Comparison of ENCODE assay signal across 19 cellular contexts in genomic region chr16:57427307-57427706, GRCh38. TPM values are rescaled to one million over a fixed set of nuclear protein-coding genes. Genes with fewer than 3 reads are reported as not detected.
"Had no signal": no experiment of that assay in that cellular context is flagged by ENCODE, and none has a peak within 500 bp of the region (broad histone marks: within the 10 kb centered on the region; RNA-seq: fewer than 3 reads in every experiment).

No MANE protein-coding gene starts in this region.

- ATAC-seq: left lobe of liver; stimulated activated naive B cell treated with anti-CD40 and anti-IgM and Interleukin-4, amounts not matched to agents 10 μg/mL and 1 μg/mL and 100 μg/mL, for 72 hours had no signal

- H3K27ac Mint-ChIP-seq: activated naive CD4-positive, alpha-beta T cell treated with anti-CD3 and anti-CD28 coated beads, Interleukin-2, amount 50 U/mL, for 24 hours; activated T-cell treated with anti-CD3 and anti-CD28 coated beads, Interleukin-2, amount 50 U/mL, for 24 hours; stimulated activated naive B cell treated with anti-CD40 and anti-IgM and Interleukin-4, amounts not matched to agents 10 μg/mL and 1 μg/mL and 100 μg/mL, for 72 hours had no signal

- H3K9me3 Mint-ChIP-seq: activated naive CD4-positive, alpha-beta T cell treated with anti-CD3 and anti-CD28 coated beads, Interleukin-2, amount 50 U/mL, for 24 hours; activated T-cell treated with anti-CD3 and anti-CD28 coated beads, Interleukin-2, amount 50 U/mL, for 24 hours; stimulated activated naive B cell treated with anti-CD40 and anti-IgM and Interleukin-4, amounts not matched to agents 10 μg/mL and 1 μg/mL and 100 μg/mL, for 72 hours had no signal

- H3K27me3 Mint-ChIP-seq: activated naive CD4-positive, alpha-beta T cell treated with anti-CD3 and anti-CD28 coated beads, Interleukin-2, amount 50 U/mL, for 24 hours; activated T-cell treated with anti-CD3 and anti-CD28 coated beads, Interleukin-2, amount 50 U/mL, for 24 hours; stimulated activated naive B cell treated with anti-CD40 and anti-IgM and Interleukin-4, amounts not matched to agents 10 μg/mL and 1 μg/mL and 100 μg/mL, for 72 hours had no signal

- H3K27ac ChIP-seq: coronary artery, esophagus muscularis mucosa, hepatocyte, transverse colon, vagina had no signal

- H3K27me3 ChIP-seq: esophagus muscularis mucosa, hepatocyte, transverse colon, vagina had no signal

- H3K4me3 Mint-ChIP-seq: activated naive CD4-positive, alpha-beta T cell treated with anti-CD3 and anti-CD28 coated beads, Interleukin-2, amount 50 U/mL, for 24 hours; activated T-cell treated with anti-CD3 and anti-CD28 coated beads, Interleukin-2, amount 50 U/mL, for 24 hours; stimulated activated naive B cell treated with anti-CD40 and anti-IgM and Interleukin-4, amounts not matched to agents 10 μg/mL and 1 μg/mL and 100 μg/mL, for 72 hours had no signal

- DNase-seq: activated CD4-positive, alpha-beta T cell treated with anti-CD3 and anti-CD28 coated beads, Interleukin-2, amount 50 U/mL, for 48 hours; activated effector memory CD4-positive, alpha-beta T cell treated with Interleukin-2 at 50 U/mL for 16 hours; activated T-cell treated with anti-CD3 and anti-CD28 coated beads, Interleukin-2, amount 50 U/mL, for 24 hours; caudate nucleus; nucleus accumbens; posterior cingulate gyrus; stimulated activated CD4-positive, alpha-beta T cell treated with anti-CD3 and anti-CD28 coated beads, Interleukin-2, amount 100 ng/mL, for 48 hours; stimulated activated naive B cell treated with anti-CD40 and anti-IgM and Interleukin-4, amounts not matched to agents 10 μg/mL and 1 μg/mL and 100 μg/mL, for 72 hours; T-helper 9 cell; transverse colon had no signal

- H3K4me3 ChIP-seq: coronary artery, esophagus muscularis mucosa, hepatocyte, transverse colon, vagina had no signal

- H3K9me3 ChIP-seq: esophagus muscularis mucosa, transverse colon, vagina had no signal

RNA-seq across cellular contexts. Expression of gene CCL17, which starts 22.7 kb away (rescaled TPM):
- total RNA-seq: esophagus muscularis mucosa, hepatocyte, left lobe of liver, lung microvascular endothelial cell, skeletal muscle tissue, vagina had no signal
- polyA plus RNA-seq: hepatocyte, keratinocyte had no signal
